Comparison of ENCODE assay signal across 11 cellular contexts in genomic region chr1:99599678-99600175, GRCh38. TPM values are rescaled to one million over a fixed set of nuclear protein-coding genes. Genes with fewer than 3 reads are reported as not detected.
A peak's percentile ranks its signal among the peaks of the same experiment; 100 is the strongest.
DNase-seq lines count a peak whose midpoint lies in the region; ATAC-seq and TF ChIP-seq lines count a peak whose summit lies in the region.
"Had no signal": no experiment of that assay in that cellular context is flagged by ENCODE, and none has a peak within 500 bp of the region (broad histone marks: within the 10 kb centered on the region; RNA-seq: fewer than 3 reads in every experiment).

No MANE protein-coding gene starts in this region.

- H4K20me1 ChIP-seq in osteoblast (ENCODE audit: insufficient read depth, low read length) = no peaks in the 10 kb centered on the region

- TF ChIP-seq CTCF in RWPE2 (IDR thresholded peaks at IDR 0.05; ENCODE audit: poor library complexity, severe bottlenecking) (no peak), osteoblast (IDR thresholded peaks at IDR 0.05; ENCODE audit: extremely low read depth, low read depth, low read length) (no peak)

- DNase-seq in Daoy (ENCODE audit: low read depth) = peak; percentile 96
- DNase-seq in RWPE2 (ENCODE audit: low spot score) = no peak
- peak; percentile 39 for DNase-seq in fibroblast of the conjunctiva (ENCODE audit: low read depth)
- DNase-seq in osteoblast (ENCODE audit: insufficient read length, low spot score, missing footprints) = no peak
- DNase-seq in activated gamma-delta T cell (lab: John Stamatoyannopoulos, UW) = no peak
- DNase-seq in NK-92 (lab: John Stamatoyannopoulos, UW; ENCODE audit: unreplicated experiment) = no peak
- no peak for DNase-seq in middle frontal gyrus (ENCODE audit: extremely low spot score, low spot score)
- DNase-seq: activated CD4-positive, alpha-beta T cell treated with anti-CD3 and anti-CD28 coated beads, Interleukin-2, amount 50 U/mL, for 4 hours; DMS 273 treated with DMSO at 0.1 percent for 48 hours had no signal

- no peak overlapping the region for H2AFZ ChIP-seq in osteoblast (ENCODE audit: low read length)

- H3K27ac ChIP-seq in RWPE2 (ENCODE audit: poor library complexity, severe bottlenecking) (no peak overlapping the region), osteoblast (ENCODE audit: low read depth, low read length) (peak overlapping the region; percentile 80)

- no peaks in the 10 kb centered on the region for H3K27me3 ChIP-seq in RWPE2 (ENCODE audit: insufficient read depth, poor library complexity, severe bottlenecking)
- no peaks in the 10 kb centered on the region for H3K27me3 ChIP-seq in osteoblast (ENCODE audit: insufficient read depth, low read length)

- no peaks in the 10 kb centered on the region for H3K79me2 ChIP-seq in osteoblast (ENCODE audit: insufficient read depth, low read length)

- peaks cover 8% of the 10 kb centered on the region for H3K4me1 ChIP-seq in RWPE2 (ENCODE audit: insufficient read depth, poor library complexity, severe bottlenecking)
- peaks cover 28% of the 10 kb centered on the region for H3K4me1 ChIP-seq in osteoblast (ENCODE audit: insufficient read depth, low read length)

- H3K4me3 ChIP-seq in RWPE2 (ENCODE audit: severe bottlenecking) (no peak overlapping the region), osteoblast (ENCODE audit: insufficient read depth, low read length) (no peak overlapping the region)

- H3K36me3 ChIP-seq in RWPE2 (ENCODE audit: low read depth) (no peaks in the 10 kb centered on the region), osteoblast (ENCODE audit: insufficient read depth, low read length) (no peaks in the 10 kb centered on the region)

- H3K4me2 ChIP-seq in osteoblast (ENCODE audit: insufficient read depth, low read length) = peak overlapping the region; percentile 31

- H3K9me3 ChIP-seq in RWPE2 (ENCODE audit: severe bottlenecking) (no peaks in the 10 kb centered on the region), osteoblast (ENCODE audit: low read depth, low read length) (no peaks in the 10 kb centered on the region)

- ATAC-seq in RWPE2 (ENCODE audit: low read depth) (peak; percentile 74; the same call in 2 of the 3 replicates), GM21528 (IDR thresholded peaks at IDR 0.05; ENCODE audit: low FRiP score, unreplicated experiment) (no peak)

RNA-seq across cellular contexts. Expression of gene PALMD, which starts 46.2 kb away (rescaled TPM):
- total RNA-seq in Daoy (2014; rRNA removed; shearing (Covaris generic)) = 2.7 and 4.2 TPM in 2 replicates
- 2.5 and 5.6 TPM in 2 replicates for total RNA-seq in osteoblast
- total RNA-seq: OCI-LY7 had no signal

Comparison
In these comparisons a context has a peak if more than half of its experiments do, and no peak if none do; other contexts are left out.
1. DNase-seq: peak in Daoy (single experiment) and fibroblast of the conjunctiva (single experiment); none in RWPE2 (single experiment), osteoblast (single experiment), activated gamma-delta T cell (single experiment), NK-92 (single experiment) and middle frontal gyrus (single experiment).